In the genomic region with DNA sequence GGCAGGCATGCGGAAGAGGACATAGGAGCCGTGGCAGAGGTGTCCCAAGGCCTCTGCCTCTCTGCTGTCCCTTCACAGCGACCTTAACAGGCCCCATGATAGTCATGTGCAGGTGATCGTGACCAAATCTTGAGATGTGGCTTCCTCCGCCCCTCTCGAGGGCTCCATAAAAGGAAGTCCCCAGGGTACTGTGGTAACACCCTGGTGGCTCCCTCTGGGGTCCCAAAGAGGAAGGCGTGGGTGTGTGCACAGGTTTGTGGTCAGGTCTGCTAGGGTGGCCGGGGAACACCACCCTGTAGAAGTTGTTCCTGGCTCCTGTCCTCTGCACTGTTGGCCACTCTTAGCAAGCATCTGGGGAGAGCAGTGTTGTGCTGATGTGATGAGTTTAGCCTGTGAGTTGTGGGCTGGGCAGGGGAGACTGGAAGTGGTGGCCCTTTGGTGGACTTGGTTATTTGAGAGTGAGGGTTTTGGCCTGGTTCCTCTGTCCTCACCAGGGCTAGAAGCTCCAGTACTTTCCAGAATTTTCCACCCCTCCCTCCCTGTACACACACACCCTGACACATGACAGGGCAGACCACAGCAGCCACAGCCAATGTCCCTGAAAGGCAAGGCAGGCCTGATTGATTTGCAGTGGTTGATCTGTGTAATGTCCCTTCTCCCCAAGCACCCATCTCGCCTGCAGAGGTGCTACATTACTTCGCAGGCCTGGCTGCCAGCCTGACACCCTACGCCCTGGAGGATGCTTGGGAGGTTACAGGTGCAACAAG, we compare ENCODE assay signal across 8 cellular contexts.
DNase-seq lines count a peak whose midpoint lies in the region; ATAC-seq and TF ChIP-seq lines count a peak whose summit lies in the region.

No MANE protein-coding gene starts in this region.

- ATAC-seq in GM18505 (IDR thresholded peaks at IDR 0.05; ENCODE audit: unreplicated experiment) (peak; percentile 92), GM21619 (IDR thresholded peaks at IDR 0.05; ENCODE audit: unreplicated experiment) (peak; percentile 91), esophagus mucosa (peak; percentile 49), PC-3 (no peak)

- H3K36me3 ChIP-seq in PC-3 (ENCODE audit: low read depth, low read length) = no peaks in the 10 kb centered on the region

- H3K4me3 ChIP-seq in PC-3 (ENCODE audit: low read length) (no peak overlapping the region), foreskin fibroblast (ENCODE audit: low read depth in 1 of 2, low read length in 2 of 2) (no peak overlapping the region)

- no peaks in the 10 kb centered on the region for H3K79me2 ChIP-seq in PC-3 (ENCODE audit: low read length)

- no peak overlapping the region for H2AFZ ChIP-seq in PC-3 (ENCODE audit: low read length)

- H3K27me3 ChIP-seq in PC-3 (ENCODE audit: low read length) = peaks cover 71% of the 10 kb centered on the region

- TF ChIP-seq CTCF in PC-3 (conservative IDR thresholded peaks at IDR 0.05; ENCODE audit: low read depth, low read length) = no peak
- TF ChIP-seq CTCF in foreskin fibroblast (IDR thresholded peaks at IDR 0.05; ENCODE audit: low read depth, low read length) = no peak

- H3K9ac ChIP-seq in PC-3 (ENCODE audit: low read length) = no peak overlapping the region

- H3K9me3 ChIP-seq in PC-3 (ENCODE audit: low read length) = no peaks in the 10 kb centered on the region

- no peaks in the 10 kb centered on the region for H4K20me1 ChIP-seq in PC-3 (ENCODE audit: low read length)

- H3K9me2 ChIP-seq in PC-3 (replicated peaks; ENCODE audit: low read length) = no peaks in the 10 kb centered on the region

- H3K4me1 ChIP-seq in PC-3 (ENCODE audit: insufficient read depth, low read length) = no peaks in the 10 kb centered on the region

- CTCF ChIA-PET in PC-3 (lab: Charles Lee) = no interaction called here

- H3K27ac ChIP-seq in PC-3 (ENCODE audit: low read length) = no peak overlapping the region

- TF ChIP-seq POLR2A in GM18505 (IDR thresholded peaks at IDR 0.05; ENCODE audit: borderline replicate concordance, extremely low read depth, insufficient read depth, insufficient read length) = peak; percentile 40

- no peak overlapping the region for H3K4me2 ChIP-seq in PC-3 (ENCODE audit: low read length)

- no TSS peak for BruUV-seq in PC-3 (replicated peaks; lab: Mats Ljungman, UMichigan)

- no peaks in the 10 kb centered on the region for H3F3A ChIP-seq in PC-3 (ENCODE audit: low read length, unreplicated experiment)

- POLR2A ChIA-PET in PC-3 (lab: Charles Lee; ENCODE audit: unreplicated experiment) = no interaction called here

- DNase-seq in KG1 (lab: John Stamatoyannopoulos, UW) (peak; percentile 32), PC-3 (no peak), A172 (ENCODE audit: low spot score) (no peak), foreskin fibroblast (no peak)
- DNase-seq in central memory CD4-positive, alpha-beta T cell = no peak

- intact Hi-C loops in PC-3 (cut with micrococcal nuclease) = no loop called here
